Comparison of ENCODE assay signal across 23 cellular contexts in the genomic region with DNA sequence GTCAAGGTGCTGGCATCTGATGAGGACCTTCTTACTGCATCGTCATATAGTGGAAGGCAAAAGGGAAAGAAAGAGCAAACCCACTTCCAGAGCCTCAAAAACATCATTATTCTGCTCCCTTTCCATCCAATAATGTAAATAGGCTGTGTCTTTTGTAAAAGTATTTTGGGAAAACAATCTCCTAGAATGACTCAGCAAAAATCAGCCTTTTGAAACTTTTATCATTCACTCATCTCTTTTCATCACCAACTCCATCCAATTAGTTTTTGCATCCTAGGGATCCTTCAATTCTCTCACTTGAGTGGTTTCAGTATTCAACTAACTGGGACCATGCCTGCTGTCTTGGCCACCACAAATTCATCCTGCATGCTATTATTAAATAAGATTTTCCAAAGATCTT. TPM values are rescaled to one million over a fixed set of nuclear protein-coding genes. Genes with fewer than 3 reads are reported as not detected.
A peak's percentile ranks its signal among the peaks of the same experiment; 100 is the strongest.
DNase-seq lines count a peak whose midpoint lies in the region; ATAC-seq, FAIRE-seq and TF ChIP-seq lines count a peak whose summit lies in the region.
"Had no signal": no experiment of that assay in that cellular context is flagged by ENCODE, and none has a peak within 500 bp of the region (broad histone marks: within the 10 kb centered on the region; RNA-seq: fewer than 3 reads in every experiment).

No MANE protein-coding gene starts in this region.

- H3K36me3 ChIP-seq in HepG2 (replicated peaks in 1 of 2; ENCODE audit: control insufficient read depth in 1 of 2, insufficient read depth in 2 of 2, low read length in 2 of 2) (no peaks in the 10 kb centered on the region), right lobe of liver (no peaks in the 10 kb centered on the region), osteoblast (ENCODE audit: insufficient read depth, low read length) (no peaks in the 10 kb centered on the region)
- H3K36me3 ChIP-seq: BE2C; BLaER1 treated with 17β-estradiol and CSF1 and Interleukin-3, amounts not matched to agents 10 nM and 100 nM had no signal

- POLR2A ChIA-PET in HepG2 (lab: Yijun Ruan, JAX) = no interaction called here

- no peak overlapping the region for H3K4me3 Mint-ChIP-seq in immature natural killer cell
- H3K4me3 Mint-ChIP-seq: CD14-positive monocyte; CD4-positive, alpha-beta T cell; CD8-positive, alpha-beta memory T cell had no signal

- H3K4me1 Mint-ChIP-seq in immature natural killer cell = no peaks in the 10 kb centered on the region
- H3K4me1 Mint-ChIP-seq: CD8-positive, alpha-beta memory T cell had no signal

- H3K27me3 ChIP-seq in HepG2 (ENCODE audit: control insufficient read depth in 1 of 2, insufficient read depth in 2 of 2, low read length in 2 of 2) (no peaks in the 10 kb centered on the region), right lobe of liver (no peaks in the 10 kb centered on the region), osteoblast (ENCODE audit: insufficient read depth, low read length) (no peaks in the 10 kb centered on the region)
- H3K27me3 ChIP-seq: BLaER1 treated with 17β-estradiol and CSF1 and Interleukin-3, amounts not matched to agents 10 nM and 100 nM had no signal

- no peak overlapping the region for H2AFZ ChIP-seq in HepG2 (ENCODE audit: low read length)
- peak overlapping the region; percentile 39 for H2AFZ ChIP-seq in osteoblast (ENCODE audit: low read length)

- H3K4me3 ChIP-seq in HepG2 (replicated peaks in 1 of 3; ENCODE audit: insufficient read depth in 1 of 3, low read depth in 2 of 3, low read length in 3 of 3) = no peak overlapping the region
- no peak overlapping the region for H3K4me3 ChIP-seq in right lobe of liver
- no peak overlapping the region for H3K4me3 ChIP-seq in osteoblast (ENCODE audit: insufficient read depth, low read length)
- H3K4me3 ChIP-seq: BLaER1 treated with 17β-estradiol and CSF1 and Interleukin-3, amounts not matched to agents 10 nM and 100 nM had no signal

- H3K4me2 ChIP-seq in HepG2 (ENCODE audit: low read depth, low read length) (no peak overlapping the region), osteoblast (ENCODE audit: insufficient read depth, low read length) (no peak overlapping the region)
- H3K4me2 ChIP-seq: BLaER1 treated with 17β-estradiol and CSF1 and Interleukin-3, amounts not matched to agents 10 nM and 100 nM had no signal

- no peak overlapping the region for H3K27ac Mint-ChIP-seq in immature natural killer cell
- H3K27ac Mint-ChIP-seq: CD14-positive monocyte; CD4-positive, alpha-beta T cell; CD8-positive, alpha-beta memory T cell had no signal

- DNase-seq in HepG2 (ENCODE audit: low spot score) = no peak
- no peak for DNase-seq in right lobe of liver
- DNase-seq in OCI-M2 (lab: John Stamatoyannopoulos, UW; ENCODE audit: unreplicated experiment) = peak; percentile 0
- DNase-seq in osteoblast (ENCODE audit: insufficient read length, low spot score, missing footprints) = no peak
- no peak for DNase-seq in immature natural killer cell
- DNase-seq: ACHN; AML-193; BE2C; Calu3; CD4-positive, alpha-beta T cell; CD8-positive, alpha-beta memory T cell; DMS53; DMS79 treated with DMSO at 0.1 percent for 48 hours; GOT3; H7; HCEC 1CT had no signal

- intact Hi-C loops in HepG2 (cut with micrococcal nuclease; ENCODE audit: unreplicated experiment) (no loop called here), right lobe of liver (cut with DNase I) (no loop called here)

- H4K20me1 ChIP-seq in HepG2 (ENCODE audit: insufficient read depth, low read length) (no peaks in the 10 kb centered on the region), osteoblast (ENCODE audit: insufficient read depth, low read length) (no peaks in the 10 kb centered on the region)
- H4K20me1 ChIP-seq: BLaER1 treated with 17β-estradiol and CSF1 and Interleukin-3, amounts not matched to agents 10 nM and 100 nM had no signal

- H3K9ac ChIP-seq in HepG2 (ENCODE audit: insufficient read depth, low read depth, low read length) = no peak overlapping the region
- H3K9ac ChIP-seq: BLaER1 treated with 17β-estradiol and CSF1 and Interleukin-3, amounts not matched to agents 10 nM and 100 nM had no signal

- TF ChIP-seq RAD21 in HepG2 (CRISPR knock-in tag; IDR thresholded peaks at IDR 0.05) = no peak

- H3K27me3 Mint-ChIP-seq in immature natural killer cell (ENCODE audit: low read depth in 3 of 3) = peaks cover 0 to 7% (median 4%) of the 10 kb centered on the region in 3 donors
- H3K27me3 Mint-ChIP-seq: CD4-positive, alpha-beta T cell; CD8-positive, alpha-beta memory T cell had no signal

- FAIRE-seq in HepG2 (lab: Jason Lieb, UNC) = no peak
- FAIRE-seq: A204.1, G401.6, GM12892 had no signal

- no peaks in the 10 kb centered on the region for H3K36me3 Mint-ChIP-seq in immature natural killer cell
- H3K36me3 Mint-ChIP-seq: CD14-positive monocyte; CD8-positive, alpha-beta memory T cell had no signal

- 0% methylated on average over 1 of the region's 1 CpG for WGBS in HepG2 (ENCODE audit: low lambda C conversion rate)
- WGBS in right lobe of liver (ENCODE audit: insufficient coverage, low coverage, low lambda C conversion rate, missing lambda C conversion rate) = 75% methylated on average over 1 of the region's 1 CpG

- no peak for TF ChIP-seq CTCF in HepG2 (CRISPR knock-in tag; IDR thresholded peaks at IDR 0.05)
- TF ChIP-seq CTCF in right lobe of liver (IDR thresholded peaks at IDR 0.05) = no peak
- no peak for TF ChIP-seq CTCF in osteoblast (IDR thresholded peaks at IDR 0.05; ENCODE audit: extremely low read depth, low read depth, low read length)

- H3K4me1 ChIP-seq in HepG2 (ENCODE audit: insufficient read depth, low read length) (no peaks in the 10 kb centered on the region), right lobe of liver (peaks cover 0 to 12% (median 5%) of the 10 kb centered on the region in 4 donors), osteoblast (ENCODE audit: insufficient read depth, low read length) (no peaks in the 10 kb centered on the region)
- H3K4me1 ChIP-seq: BE2C; BLaER1 treated with 17β-estradiol and CSF1 and Interleukin-3, amounts not matched to agents 10 nM and 100 nM had no signal

- H3K9me3 ChIP-seq in HepG2 (ENCODE audit: low read length) (peaks cover 3% of the 10 kb centered on the region; the same call in 1 of the 2 replicates), right lobe of liver (no peaks in the 10 kb centered on the region), osteoblast (ENCODE audit: low read depth, low read length) (no peaks in the 10 kb centered on the region)
- H3K9me3 ChIP-seq: BE2C had no signal

- no peak overlapping the region for H3K27ac ChIP-seq in HepG2 (ENCODE audit: extremely low read length, insufficient read depth, low read length)
- H3K27ac ChIP-seq in right lobe of liver = no peak overlapping the region
- H3K27ac ChIP-seq in osteoblast (ENCODE audit: low read depth, low read length) = no peak overlapping the region
- H3K27ac ChIP-seq: 22Rv1; BLaER1 treated with 17β-estradiol and CSF1 and Interleukin-3, amounts not matched to agents 10 nM and 100 nM had no signal

- H3K79me2 ChIP-seq in HepG2 (ENCODE audit: insufficient read depth, low read length) (no peaks in the 10 kb centered on the region), osteoblast (ENCODE audit: insufficient read depth, low read length) (no peaks in the 10 kb centered on the region)

- in situ Hi-C loops in HepG2 (cut with HindIII; ENCODE audit: extremely low pct_ligation_motif_present, low pct_unique_long_range_greater_than_20kb) = no loop called here

- ATAC-seq in HepG2 (no peak), right lobe of liver (no peak), HG03097 (IDR thresholded peaks at IDR 0.05; ENCODE audit: low FRiP score, unreplicated experiment) (no peak)

- TF ChIP-seq EP300 in HepG2 (IDR thresholded peaks at IDR 0.05; ENCODE audit: low read depth in 2 of 2, low read length in 2 of 2) (no peak), HepG2 (CRISPR knock-in tag; IDR thresholded peaks at IDR 0.05; ENCODE audit: borderline replicate concordance) (no peak)

- H3K9me3 Mint-ChIP-seq in immature natural killer cell = peaks cover 0 to 5% (median 2%) of the 10 kb centered on the region in 6 donors
- H3K9me3 Mint-ChIP-seq: CD4-positive, alpha-beta T cell; CD8-positive, alpha-beta memory T cell had no signal

- CTCF ChIA-PET in HepG2 (lab: Yijun Ruan, JAX; ENCODE audit: low intra/inter-chr PET ratio, low total read pairs) = no interaction called here

- no TSS peak for BruUV-seq in HepG2 (replicated peaks; lab: Mats Ljungman, UMichigan)

- TF ChIP-seq POLR2A in HepG2 (IDR thresholded peaks at IDR 0.05; ENCODE audit: insufficient read depth in 1 of 2, low read depth in 2 of 2, low read length in 2 of 2) (no peak), right lobe of liver (IDR thresholded peaks at IDR 0.05) (no peak)

TF ChIP-seq in HepG2, 621 proteins besides CTCF, POLR2A, EP300 and RAD21 (continues in another document):
- TF ChIP-seq ZBTB8A (CRISPR knock-in tag; IDR thresholded peaks at IDR 0.05; ENCODE audit: borderline replicate concordance, low read depth) (no peak), ZFP37 (CRISPR knock-in tag; IDR thresholded peaks at IDR 0.05; ENCODE audit: borderline replicate concordance) (no peak)

RNA-seq across cellular contexts. Expression of gene TLR4, which starts 39.8 kb away (rescaled TPM):
- total RNA-seq in HepG2 (2016; rRNA removed; fragmentation: Illumina TruSeq; extraction: Trizol) (0.22 and 0.34 TPM in 2 replicates), right lobe of liver (10 to 100 TPM in 3 of 6 experiments, 1 to 10 TPM in 3; 5.3 to 14.1 (median 10.6) TPM), osteoblast (44.2 and 46.7 TPM in 2 replicates)
- total RNA-seq in HepG2 (2016; cell fraction: cytosol; rRNA removed; fragmentation: Illumina TruSeq; extraction: Trizol; ENCODE audit: low read depth) = not detected in 2 replicates
- 0.26 and 0.27 TPM in 2 replicates for total RNA-seq in HepG2 (2016; cell fraction: insoluble cytoplasmic fraction; rRNA removed; fragmentation: Illumina TruSeq; extraction: Trizol)
- 0.07 and 0.19 TPM in 2 replicates for total RNA-seq in HepG2 (2016; cell fraction: membrane; rRNA removed; fragmentation: Illumina TruSeq; extraction: Trizol)
- total RNA-seq in HepG2 (2016; cell fraction: nucleus; rRNA removed; fragmentation: Illumina TruSeq; extraction: Trizol) = 0.34 and 0.84 TPM in 2 replicates
- polyA plus RNA-seq in HepG2 (2011; rRNA removed) (0.07 TPM in 2 replicates), immature natural killer cell (1 to 10 TPM in 1 of 3 donors, under 1 TPM in 2; 0.15 to 1.4 (median 0.62) TPM)
- 0.01 and 0.08 TPM in 2 replicates for polyA plus RNA-seq in HepG2 (2011; cell fraction: cytosol; rRNA removed)
- 0.05 TPM in 2 replicates for polyA plus RNA-seq in HepG2 (2011; cell fraction: nucleus; rRNA removed)
- polyA plus RNA-seq in HepG2 (2012) = 0.05 and 0.11 TPM in 2 replicates
- 0.02 TPM in 1 of 2 replicates, not detected in the other for polyA plus RNA-seq in HepG2 (2016; cell fraction: cytosol; fragmentation: Illumina TruSeq; extraction: Trizol; ENCODE audit: low read depth)
- polyA plus RNA-seq in HepG2 (2016; cell fraction: insoluble cytoplasmic fraction; fragmentation: Illumina TruSeq; extraction: Trizol; ENCODE audit: low read depth) = 0.16 and 0.27 TPM in 2 replicates
- polyA plus RNA-seq in HepG2 (2016; cell fraction: membrane; fragmentation: Illumina TruSeq; extraction: Trizol; ENCODE audit: low read depth) = 0.03 and 0.05 TPM in 2 replicates
- polyA plus RNA-seq in HepG2 (2016; cell fraction: nucleus; fragmentation: Illumina TruSeq; extraction: Trizol; ENCODE audit: insufficient read depth, low read depth) = 0.11 and 0.15 TPM in 2 replicates
- polyA minus RNA-seq in HepG2 (2011; rRNA and poly(A)+ RNA removed; ENCODE audit: low replicate concordance) = 0.32 and 4.3 TPM in 2 replicates
- polyA minus RNA-seq in HepG2 (2011; cell fraction: cytosol; rRNA and poly(A)+ RNA removed) = 0.09 and 0.20 TPM in 2 replicates
- polyA minus RNA-seq in HepG2 (2011; cell fraction: nucleus; rRNA and poly(A)+ RNA removed) = 0.37 and 0.52 TPM in 2 replicates
- total RNA-seq: H7 had no signal
- polyA plus RNA-seq: CD8-positive, alpha-beta memory T cell had no signal
